In genomic region chr1:68197891-68198290, GRCh38 we compare ENCODE assay signal across 10 cellular contexts. TPM values are rescaled to one million over a fixed set of nuclear protein-coding genes. Genes with fewer than 3 reads are reported as not detected.
DNase-seq lines count a peak whose midpoint lies in the region; ATAC-seq and TF ChIP-seq lines count a peak whose summit lies in the region.
"Had no signal": no experiment of that assay in that cellular context is flagged by ENCODE, and none has a peak within 500 bp of the region (broad histone marks: within the 10 kb centered on the region; RNA-seq: fewer than 3 reads in every experiment).

No MANE protein-coding gene starts in this region.

- 21 to 53% (median 38%) methylated on average over 1 of the region's 1 CpG for WGBS in psoas muscle, 3 donors

- intact Hi-C loops in psoas muscle (cut with DNase I) = no loop called here

- H3K9me3 Mint-ChIP-seq in HFFc6 = no peaks in the 10 kb centered on the region

- TF ChIP-seq CTCF in HFFc6 (IDR thresholded peaks at IDR 0.05) (no peak), fibroblast of lung (conservative IDR thresholded peaks at IDR 0.05 in 1 of 2, IDR thresholded peaks at IDR 0.05 in 1 of 2; ENCODE audit: low read depth in 1 of 2, low read length in 2 of 2) (no peak), psoas muscle (IDR thresholded peaks at IDR 0.05) (no peak)

- H3K9ac ChIP-seq in fibroblast of lung (ENCODE audit: insufficient read depth, low read length) = no peak overlapping the region
- H3K9ac ChIP-seq: neural progenitor cell had no signal

- no peak overlapping the region for H3K4me2 ChIP-seq in fibroblast of lung (ENCODE audit: extremely low read depth, insufficient read depth, low read length)
- H3K4me2 ChIP-seq: neural progenitor cell had no signal

- peak overlapping the region; percentile 13 for H3K27ac ChIP-seq in fibroblast of lung (ENCODE audit: insufficient read depth, low read length)
- H3K27ac ChIP-seq in psoas muscle = peak overlapping the region; percentile 76
- H3K27ac ChIP-seq: neural progenitor cell had no signal

- peaks cover 54% of the 10 kb centered on the region for H3K79me2 ChIP-seq in fibroblast of lung (ENCODE audit: control insufficient read depth, insufficient read depth, low read length)

- peaks cover 10% of the 10 kb centered on the region for H3K36me3 Mint-ChIP-seq in HFFc6 (ENCODE audit: low read depth)

- H3K9me3 ChIP-seq in fibroblast of lung (ENCODE audit: control insufficient read depth, insufficient read depth, low read depth, low read length) = no peaks in the 10 kb centered on the region
- H3K9me3 ChIP-seq in psoas muscle = no peaks in the 10 kb centered on the region

- ATAC-seq in psoas muscle (peak; percentile 95 to 98 (median 98)), GM21723 (IDR thresholded peaks at IDR 0.05; ENCODE audit: unreplicated experiment) (no peak), HG03439 (IDR thresholded peaks at IDR 0.05; ENCODE audit: unreplicated experiment) (no peak)

- DNase-seq in HFFc6 = no peak
- DNase-seq in NCI-H526 treated with DMSO at 0.1 percent for 48 hours (lab: John Stamatoyannopoulos, UW) = peak; percentile 52
- DNase-seq in fibroblast of lung (ENCODE audit: low read depth in 2 of 2) = peak in 1 of 2 donors; percentile 68
- no peak for DNase-seq in psoas muscle
- no peak for DNase-seq in hypothalamus (lab: John Stamatoyannopoulos, UW)
- DNase-seq in NCI-H2227 (lab: John Stamatoyannopoulos, UW; ENCODE audit: unreplicated experiment) = no peak
- DNase-seq: activated gamma-delta T cell had no signal

- peaks cover 1% of the 10 kb centered on the region for H4K20me1 ChIP-seq in fibroblast of lung (ENCODE audit: control insufficient read depth, extremely low read depth, insufficient read depth, low read length)

- no peak overlapping the region for H2AFZ ChIP-seq in fibroblast of lung (ENCODE audit: low read length)
- H2AFZ ChIP-seq: neural progenitor cell had no signal

- H3K27me3 Mint-ChIP-seq in HFFc6 (ENCODE audit: insufficient read depth) = no peaks in the 10 kb centered on the region

- no peak overlapping the region for H3K4me3 ChIP-seq in fibroblast of lung (replicated peaks in 1 of 4; ENCODE audit: control extremely low read depth in 1 of 4, insufficient read depth in 1 of 4, low read depth in 3 of 4, low read length in 4 of 4)
- no peak overlapping the region for H3K4me3 ChIP-seq in psoas muscle
- H3K4me3 ChIP-seq: neural progenitor cell had no signal

- H3K27ac Mint-ChIP-seq in HFFc6 = peak overlapping the region; percentile 67

- H3K36me3 ChIP-seq in fibroblast of lung (ENCODE audit: control insufficient read depth, insufficient read depth, low read length) (no peaks in the 10 kb centered on the region), psoas muscle (ENCODE audit: insufficient read depth in 1 of 2, low read depth in 1 of 2) (peaks cover 0 to 4% of the 10 kb centered on the region in 2 donors)

- no peak overlapping the region for H3K4me3 Mint-ChIP-seq in HFFc6
- H3K4me3 Mint-ChIP-seq: neural progenitor cell had no signal

- H3K27me3 ChIP-seq in fibroblast of lung (ENCODE audit: control insufficient read depth, insufficient read depth, low read length) = no peaks in the 10 kb centered on the region
- H3K27me3 ChIP-seq in psoas muscle (ENCODE audit: insufficient read depth in 3 of 3, low read length in 2 of 3) = no peaks in the 10 kb centered on the region
- H3K27me3 ChIP-seq: neural progenitor cell had no signal

- H3K4me1 Mint-ChIP-seq in HFFc6 (ENCODE audit: low read depth) = peaks cover 61% of the 10 kb centered on the region

- peaks cover 25% of the 10 kb centered on the region for H3K4me1 ChIP-seq in fibroblast of lung (ENCODE audit: control insufficient read depth, extremely low read depth, insufficient read depth, low read length)
- H3K4me1 ChIP-seq in psoas muscle = peaks cover 50% of the 10 kb centered on the region

RNA-seq across cellular contexts. Expression of gene WLS, which starts 34.4 kb away (rescaled TPM):
- 10 to 100 TPM; 39.4 to 52.0 (median 42.3) TPM for total RNA-seq in HFFc6 (2021; fragmentation: NEBNext Ultra II Directional; extraction: Animal tissue kit (Norgen Biotek cat#: 25700))
- total RNA-seq in fibroblast of lung (85.5 and 156 TPM in 2 replicates), psoas muscle (10 to 100 TPM; 15.2 to 32.3 (median 17.5) TPM)
- polyA plus RNA-seq in fibroblast of lung (269 and 290 TPM in 2 replicates), psoas muscle (1 to 10 TPM; 3.1 to 9.0 (median 4.5) TPM)
- polyA plus RNA-seq in fibroblast of lung (2012) = 185 and 242 TPM in 2 replicates
- polyA minus RNA-seq in fibroblast of lung (ENCODE audit: low replicate concordance) = 256 and 350 TPM in 2 replicates

Comparison
In these comparisons a context has a peak if more than half of its experiments do, and no peak if none do; other contexts are left out.
1. ATAC-seq: peak in psoas muscle (4 of 4); none in GM21723 (single experiment) and HG03439 (single experiment).